In genomic region chr5:140631831-140632365, GRCh38 we compare ENCODE assay signal across 8 cellular contexts. TPM values are rescaled to one million over a fixed set of nuclear protein-coding genes. Genes with fewer than 3 reads are reported as not detected.
A peak's percentile ranks its signal among the peaks of the same experiment; 100 is the strongest.
DNase-seq lines count a peak whose midpoint lies in the region; ATAC-seq and TF ChIP-seq lines count a peak whose summit lies in the region.

No MANE protein-coding gene starts in this region.

- H4K20me1 ChIP-seq in SK-N-SH (ENCODE audit: insufficient read depth), result no peaks in the 10 kb centered on the region

- WGBS in SK-N-SH (ENCODE audit: low lambda C conversion rate), result 93% methylated on average over 25 of the region's 36 CpGs

- no peaks in the 10 kb centered on the region for H3K36me3 Mint-ChIP-seq in stimulated activated effector memory CD8-positive, alpha-beta T cell treated with anti-CD3 and anti-CD28 coated beads, Interleukin-12 subunit alpha, Interleukin-12 subunit beta, amount 100 ng/mL, for 72 hours

- H3K27ac Mint-ChIP-seq in stimulated activated effector memory CD8-positive, alpha-beta T cell treated with anti-CD3 and anti-CD28 coated beads, Interleukin-12 subunit alpha, Interleukin-12 subunit beta, amount 100 ng/mL, for 72 hours, result no peak overlapping the region

- no peak overlapping the region for H3K9ac ChIP-seq in SK-N-SH

- no peaks in the 10 kb centered on the region for H3F3A ChIP-seq in SK-N-SH (replicated peaks; ENCODE audit: insufficient read depth)

- intact Hi-C loops in left ventricle myocardium superior (cut with micrococcal nuclease), result loop anchor here (10.0 kb wide), 1 partner anchor 57 kb away; no protein-coding TSS in a partner anchor

- no peaks in the 10 kb centered on the region for H3K9me3 Mint-ChIP-seq in stimulated activated effector memory CD8-positive, alpha-beta T cell treated with anti-CD3 and anti-CD28 coated beads, Interleukin-12 subunit alpha, Interleukin-12 subunit beta, amount 100 ng/mL, for 72 hours

- H3K27me3 ChIP-seq in ACC112 (ENCODE audit: insufficient read depth, low read length) (0 out of 2 replicates have a peak, but pooled peaks cover 6% of the 10 kb centered on the region), SK-N-SH (ENCODE audit: insufficient read depth) (no peaks in the 10 kb centered on the region)

- no peak for TF ChIP-seq CTCF in SK-N-SH (IDR thresholded peaks at IDR 0.05)

- POLR2A ChIA-PET in SK-N-SH (lab: Yijun Ruan, JAX), result no interaction called here

- H3K9me3 ChIP-seq in SK-N-SH, result no peaks in the 10 kb centered on the region

- H3K79me2 ChIP-seq in ACC112 (ENCODE audit: control insufficient read depth, insufficient read depth, low read length, unreplicated experiment), result no peaks in the 10 kb centered on the region
- no peaks in the 10 kb centered on the region for H3K79me2 ChIP-seq in SK-N-SH (ENCODE audit: insufficient read depth)

- H3K4me1 Mint-ChIP-seq in stimulated activated effector memory CD8-positive, alpha-beta T cell treated with anti-CD3 and anti-CD28 coated beads, Interleukin-12 subunit alpha, Interleukin-12 subunit beta, amount 100 ng/mL, for 72 hours, result peaks cover 37% of the 10 kb centered on the region

- H2AFZ ChIP-seq in ACC112 (ENCODE audit: low read length, unreplicated experiment), result no peak overlapping the region
- no peak overlapping the region for H2AFZ ChIP-seq in SK-N-SH (ENCODE audit: low read depth)

- H3K36me3 ChIP-seq in ACC112 (ENCODE audit: insufficient read depth, low read length) (no peaks in the 10 kb centered on the region), SK-N-SH (replicated peaks in 1 of 2; ENCODE audit: control insufficient read depth in 1 of 2, insufficient read depth in 2 of 2, low read length in 1 of 2) (no peaks in the 10 kb centered on the region)

- peak overlapping the region; percentile 78 for H3K4me3 Mint-ChIP-seq in stimulated activated effector memory CD8-positive, alpha-beta T cell treated with anti-CD3 and anti-CD28 coated beads, Interleukin-12 subunit alpha, Interleukin-12 subunit beta, amount 100 ng/mL, for 72 hours

- ATAC-seq in GM19035 (IDR thresholded peaks at IDR 0.05; ENCODE audit: unreplicated experiment), result peak; percentile 32
- peak; percentile 42 for ATAC-seq in HG03460 (IDR thresholded peaks at IDR 0.05; ENCODE audit: unreplicated experiment)
- ATAC-seq in left ventricle myocardium superior, result peak; percentile 58
- ATAC-seq in stimulated activated effector memory CD8-positive, alpha-beta T cell treated with anti-CD3 and anti-CD28 coated beads, Interleukin-12 subunit alpha, Interleukin-12 subunit beta, amount 100 ng/mL, for 72 hours, result peak; percentile 38

- H3K4me3 ChIP-seq in ACC112 (ENCODE audit: low read depth, low read length), result peak overlapping the region; percentile 76
- H3K4me3 ChIP-seq in SK-N-SH (ENCODE audit: low read depth in 2 of 2, low read length in 1 of 2), result no peak overlapping the region

- peak; percentile 10 for DNase-seq in activated T-helper 9 cell treated with anti-CD3 and anti-CD28 coated beads, Interleukin-2, amount 50 U/mL, for 16 hours (ENCODE audit: low read depth)
- DNase-seq in left ventricle myocardium superior (no peak), NAMALWA (ENCODE audit: low spot score) (no peak), SK-N-SH (no peak)
- no peak for DNase-seq in stimulated activated effector memory CD8-positive, alpha-beta T cell treated with anti-CD3 and anti-CD28 coated beads, Interleukin-12 subunit alpha, Interleukin-12 subunit beta, amount 100 ng/mL, for 72 hours (ENCODE audit: low spot score in 2 of 2)

- H3K27ac ChIP-seq in ACC112 (ENCODE audit: low read depth, low read length), result no peak overlapping the region
- H3K27ac ChIP-seq in SK-N-SH (ENCODE audit: low read depth in 2 of 2, low read length in 1 of 2), result no peak overlapping the region

- CTCF ChIA-PET in SK-N-SH (lab: Yijun Ruan, JAX), result no interaction called here

- TF ChIP-seq EP300 in SK-N-SH (IDR thresholded peaks at IDR 0.05; ENCODE audit: borderline replicate concordance in 1 of 2, low read depth in 1 of 2, low read length in 1 of 2), result no peak

- no peak for TF ChIP-seq RAD21 in SK-N-SH (IDR thresholded peaks at IDR 0.05; ENCODE audit: low read length)

- H3K9me2 ChIP-seq in SK-N-SH, result no peaks in the 10 kb centered on the region

- no peak overlapping the region for H3K4me2 ChIP-seq in SK-N-SH

- H3K4me1 ChIP-seq in ACC112 (ENCODE audit: control insufficient read depth, insufficient read depth, low read length, unreplicated experiment) (peaks cover 14% of the 10 kb centered on the region), SK-N-SH (ENCODE audit: control insufficient read depth in 1 of 2, insufficient read depth in 2 of 2, low read depth in 1 of 2, low read length in 1 of 2) (no peaks in the 10 kb centered on the region)

TF ChIP-seq in SK-N-SH, 30 proteins besides CTCF, POLR2A, EP300 and RAD21:
- TF ChIP-seq MXI1 (IDR thresholded peaks at IDR 0.05; ENCODE audit: low read depth, low read length), result no peak
- no peak for TF ChIP-seq FOXJ3 (CRISPR knock-in tag; IDR thresholded peaks at IDR 0.05)
- no peak for TF ChIP-seq TAF1 (IDR thresholded peaks at IDR 0.05; ENCODE audit: borderline replicate concordance, low read depth, low read length)
- TF ChIP-seq POLR2AphosphoS5 (IDR thresholded peaks at IDR 0.05; ENCODE audit: low read depth, low read length), result no peak
- no peak for TF ChIP-seq RCOR1 (IDR thresholded peaks at IDR 0.05; ENCODE audit: low read length)
- no peak for TF ChIP-seq NRF1 (IDR thresholded peaks at IDR 0.05; ENCODE audit: low read depth, low read length)
- TF ChIP-seq SMC3 (IDR thresholded peaks at IDR 0.05; ENCODE audit: low read depth, low read length), result no peak
- no peak for TF ChIP-seq RFX5 (IDR thresholded peaks at IDR 0.05; ENCODE audit: low read length)
- TF ChIP-seq MEF2A (IDR thresholded peaks at IDR 0.05; ENCODE audit: borderline replicate concordance, low read depth), result no peak
- TF ChIP-seq ZBTB33 (IDR thresholded peaks at IDR 0.05; ENCODE audit: borderline replicate concordance, low read depth), result no peak
- no peak for TF ChIP-seq EZH2phosphoT487 (IDR thresholded peaks at IDR 0.05; ENCODE audit: borderline replicate concordance, low read depth)

RNA-seq across cellular contexts. Expression of gene CD14, which starts 1.1 kb away (rescaled TPM):
- total RNA-seq in left ventricle myocardium superior, result 31.0 TPM
- 0.12 and 0.19 TPM in 2 replicates for polyA plus RNA-seq in SK-N-SH (2012; rRNA removed)
- polyA plus RNA-seq in SK-N-SH (2012; cell fraction: cytosol; rRNA removed), result 0.09 and 0.12 TPM in 2 replicates
- polyA plus RNA-seq in SK-N-SH (2012; cell fraction: nucleus; rRNA removed), result 0.60 and 1.2 TPM in 2 replicates

RNA-seq across cellular contexts. Expression of gene TMCO6, which starts 7.4 kb away (rescaled TPM):
- 3.2 TPM for total RNA-seq in left ventricle myocardium superior
- polyA plus RNA-seq in SK-N-SH (2012; rRNA removed), result 27.7 and 31.7 TPM in 2 replicates
- 9.7 and 19.8 TPM in 2 replicates for polyA plus RNA-seq in SK-N-SH (2012; cell fraction: cytosol; rRNA removed)
- 126 and 254 TPM in 2 replicates for polyA plus RNA-seq in SK-N-SH (2012; cell fraction: nucleus; rRNA removed)

RNA-seq across cellular contexts. Expression of gene NDUFA2, which starts 15.5 kb away (rescaled TPM):
- total RNA-seq in left ventricle myocardium superior, result 161 TPM
- 202 and 211 TPM in 2 replicates for polyA plus RNA-seq in SK-N-SH (2012; rRNA removed)
- polyA plus RNA-seq in SK-N-SH (2012; cell fraction: cytosol; rRNA removed), result 169 and 194 TPM in 2 replicates
- polyA plus RNA-seq in SK-N-SH (2012; cell fraction: nucleus; rRNA removed), result 76.0 and 149 TPM in 2 replicates

RNA-seq across cellular contexts. Expression of gene IK, which starts 15.7 kb away (rescaled TPM):
- 73.7 TPM for total RNA-seq in left ventricle myocardium superior
- polyA plus RNA-seq in SK-N-SH (2012; rRNA removed), result 105 and 113 TPM in 2 replicates
- polyA plus RNA-seq in SK-N-SH (2012; cell fraction: cytosol; rRNA removed), result 117 and 145 TPM in 2 replicates
- polyA plus RNA-seq in SK-N-SH (2012; cell fraction: nucleus; rRNA removed), result 125 and 162 TPM in 2 replicates

RNA-seq across cellular contexts. Expression of gene WDR55, which starts 32.8 kb away (rescaled TPM):
- total RNA-seq in left ventricle myocardium superior, result 12.1 TPM
- 28.3 and 32.7 TPM in 2 replicates for polyA plus RNA-seq in SK-N-SH (2012; rRNA removed)
- polyA plus RNA-seq in SK-N-SH (2012; cell fraction: cytosol; rRNA removed), result 13.6 and 18.0 TPM in 2 replicates
- 78.7 and 109 TPM in 2 replicates for polyA plus RNA-seq in SK-N-SH (2012; cell fraction: nucleus; rRNA removed)
